Comparison of ENCODE assay signal across 15 cellular contexts in the genomic region with DNA sequence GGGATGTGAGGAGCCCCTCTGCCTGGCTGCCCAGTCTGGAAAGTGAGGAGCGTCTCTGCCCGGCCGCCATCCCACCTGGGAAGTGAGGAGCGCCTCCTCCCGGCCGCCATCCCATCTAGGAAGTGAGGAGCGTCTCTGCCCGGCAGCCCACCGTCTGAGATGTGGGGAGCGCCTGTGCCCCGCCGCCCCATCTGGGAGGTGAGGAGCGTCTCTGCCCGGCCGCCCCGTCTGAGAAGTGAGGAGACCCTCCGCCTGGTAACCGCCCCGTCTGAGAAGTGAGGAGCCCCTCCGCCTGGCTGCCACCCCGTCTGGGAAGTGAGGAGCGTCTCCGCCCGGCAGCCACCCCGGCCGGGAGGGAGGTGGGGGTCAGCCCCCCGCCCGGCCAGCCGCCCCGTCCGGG. TPM values are rescaled to one million over a fixed set of nuclear protein-coding genes. Genes with fewer than 3 reads are reported as not detected.
"Had no signal": no experiment of that assay in that cellular context is flagged by ENCODE, and none has a peak within 500 bp of the region (broad histone marks: within the 10 kb centered on the region; RNA-seq: fewer than 3 reads in every experiment).

No MANE protein-coding gene starts in this region.

RNA-seq across cellular contexts. Expression of gene PKD2L1, which starts 53.1 kb away (rescaled TPM):
- total RNA-seq: activated naive CD4-positive, alpha-beta T cell treated with anti-CD3 and anti-CD28 coated beads for 36 hours; activated naive CD8-positive, alpha-beta T cell treated with anti-CD3 and anti-CD28 coated beads for 36 hours; activated naive CD8-positive, alpha-beta T cell treated with anti-CD3 and anti-CD28 coated beads, Interleukin-2, amount 10 ng/mL, durations not matched to agents 7 days and 5 days; activated T-cell treated with anti-CD3 and anti-CD28 coated beads, Interleukin-2, amount 50 U/mL, for 4 hours; activated T-helper 1 cell treated with anti-CD3 and anti-CD28 coated beads, Interleukin-12 subunit alpha, Interleukin-12 subunit beta, Interleukin-2, Interleukin-4 antibody, amounts not matched to agents 30 ng/mL and 10 ng/mL and 1 ng/mL, durations not matched to agents 14 hours and 24 hours and 36 hours; activated T-helper 2 cell treated with anti-CD3 and anti-CD28 coated beads, Interferon-gamma antibody, Interleukin-2, Interleukin-4, amounts not matched to agents 10 μg/mL and 5 μg/mL and 100 μg/mL, durations not matched to agents 14 hours and 24 hours and 36 hours; adrenal gland; ascending aorta; astrocyte; body of pancreas; bronchial epithelial cell; cardiac muscle cell; cardiac septum; cerebellum; chondrocyte had no signal
